In the genomic region with DNA sequence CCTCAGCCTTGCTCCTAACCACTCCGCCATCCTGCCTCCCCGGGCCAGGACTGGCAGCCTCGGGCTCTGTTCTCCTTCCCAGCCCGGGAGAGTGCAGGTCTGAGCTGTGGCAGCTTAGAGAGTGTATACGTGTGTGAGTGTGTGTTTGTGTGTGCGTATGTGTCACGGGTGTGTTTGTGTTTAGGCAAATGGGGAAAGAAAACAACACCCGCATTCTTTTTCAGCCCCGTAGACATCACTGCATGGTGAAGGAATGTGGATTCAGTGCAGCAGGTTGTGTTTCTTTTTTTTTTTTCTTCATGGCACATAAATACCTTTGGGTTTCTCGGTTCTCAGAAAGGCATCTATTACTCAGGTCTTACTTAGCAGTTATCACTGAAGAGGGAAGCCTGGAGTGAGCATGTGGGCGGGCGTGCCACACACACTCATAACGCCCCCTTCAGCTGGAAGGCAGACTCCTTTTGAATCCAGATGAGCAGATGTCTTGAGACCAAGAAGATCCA, we compare ENCODE assay signal across 10 cellular contexts. TPM values are rescaled to one million over a fixed set of nuclear protein-coding genes. Genes with fewer than 3 reads are reported as not detected.
A peak's percentile ranks its signal among the peaks of the same experiment; 100 is the strongest.
DNase-seq lines count a peak whose midpoint lies in the region; ATAC-seq and TF ChIP-seq lines count a peak whose summit lies in the region.
"Had no signal": no experiment of that assay in that cellular context is flagged by ENCODE, and none has a peak within 500 bp of the region (broad histone marks: within the 10 kb centered on the region; RNA-seq: fewer than 3 reads in every experiment).

No MANE protein-coding gene starts in this region.

- peak overlapping the region; percentile 1 for H3K4me3 Mint-ChIP-seq in chondrocyte (ENCODE audit: unreplicated experiment)
- H3K4me3 Mint-ChIP-seq in neural progenitor cell: no peak overlapping the region

- H3K36me3 ChIP-seq in neural progenitor cell (no peaks in the 10 kb centered on the region), aorta (ENCODE audit: control insufficient read depth in 1 of 2, insufficient read depth in 2 of 2, low read length in 1 of 2) (no peaks in the 10 kb centered on the region)
- H3K36me3 ChIP-seq: Peyer's patch had no signal

- no peaks in the 10 kb centered on the region for H3K9me3 ChIP-seq in neural progenitor cell (ENCODE audit: low read depth)
- H3K9me3 ChIP-seq in aorta (ENCODE audit: control insufficient read depth, low read length): no peaks in the 10 kb centered on the region
- H3K9me3 ChIP-seq: Peyer's patch had no signal

- H3K4me1 ChIP-seq in neural progenitor cell: peaks cover 33% of the 10 kb centered on the region
- H3K4me1 ChIP-seq in aorta (ENCODE audit: control insufficient read depth in 1 of 2, insufficient read depth in 2 of 2, low read length in 2 of 2): no peaks in the 10 kb centered on the region

- peaks cover 99% of the 10 kb centered on the region for H3K79me2 ChIP-seq in neural progenitor cell (ENCODE audit: low read depth)

- no peaks in the 10 kb centered on the region for H3K36me3 Mint-ChIP-seq in chondrocyte (ENCODE audit: low read depth)
- H3K36me3 Mint-ChIP-seq in neural progenitor cell: peaks cover 2% of the 10 kb centered on the region

- ATAC-seq in HG03521 (IDR thresholded peaks at IDR 0.05; ENCODE audit: unreplicated experiment): no peak
- ATAC-seq in HG02938 (IDR thresholded peaks at IDR 0.05; ENCODE audit: unreplicated experiment): no peak
- no peak for ATAC-seq in aorta (ENCODE audit: low FRiP score)

- H3K27me3 ChIP-seq in neural progenitor cell: no peaks in the 10 kb centered on the region
- no peaks in the 10 kb centered on the region for H3K27me3 ChIP-seq in aorta (ENCODE audit: control insufficient read depth in 1 of 2, insufficient read depth in 2 of 2, low read length in 1 of 2)
- H3K27me3 ChIP-seq: Peyer's patch had no signal

- no peak overlapping the region for H3K27ac ChIP-seq in neural progenitor cell
- no peak overlapping the region for H3K27ac ChIP-seq in aorta (ENCODE audit: low read depth in 1 of 2, low read length in 2 of 2)
- H3K27ac ChIP-seq: Peyer's patch had no signal

- TF ChIP-seq CTCF in chondrocyte (IDR thresholded peaks at IDR 0.05) (peak; percentile 68), neural progenitor cell (IDR thresholded peaks at IDR 0.05) (peak; percentile 18)

- WGBS in aorta, 2 donors: 22 to 24% methylated on average over 13 of the region's 13 CpGs

- H3K9me3 Mint-ChIP-seq in chondrocyte (ENCODE audit: low read depth) (no peaks in the 10 kb centered on the region), neural progenitor cell (no peaks in the 10 kb centered on the region)

- DNase-seq in ELR (ENCODE audit: low read depth) (peak; percentile 92), NCI-H226 (peak; percentile 93), chondrocyte (ENCODE audit: low spot score) (no peak), neural progenitor cell (ENCODE audit: low spot score) (peak; percentile 38), aorta (no peak), NCI-H1694 (lab: John Stamatoyannopoulos, UW) (no peak)
- DNase-seq: Peyer's patch had no signal

- peaks cover 13% of the 10 kb centered on the region for H3F3A ChIP-seq in neural progenitor cell (ENCODE audit: low read depth)

- H4K20me1 ChIP-seq in neural progenitor cell (ENCODE audit: low read depth): peaks cover 100% of the 10 kb centered on the region

- H3K4me2 ChIP-seq in neural progenitor cell: no peak overlapping the region

- H3K4me1 Mint-ChIP-seq in chondrocyte (ENCODE audit: low read depth) (peaks cover 14% of the 10 kb centered on the region), neural progenitor cell (peaks cover 62% of the 10 kb centered on the region)

- H3K4me3 ChIP-seq in neural progenitor cell: no peak overlapping the region
- no peak overlapping the region for H3K4me3 ChIP-seq in aorta (ENCODE audit: low read length in 2 of 2)
- H3K4me3 ChIP-seq: Peyer's patch had no signal

- no peaks in the 10 kb centered on the region for H3K27me3 Mint-ChIP-seq in chondrocyte (ENCODE audit: low read depth)
- peaks cover 2% of the 10 kb centered on the region for H3K27me3 Mint-ChIP-seq in neural progenitor cell (ENCODE audit: insufficient read depth, low read depth)

- intact Hi-C loops in aorta (cut with DNase I): loop anchor here in 1 of 2 donors (1.0 kb wide), 1 partner anchor 34 kb away; no protein-coding TSS in a partner anchor

- H3K27ac Mint-ChIP-seq in chondrocyte (ENCODE audit: unreplicated experiment): peak overlapping the region; percentile 95
- peak overlapping the region; percentile 91 for H3K27ac Mint-ChIP-seq in neural progenitor cell

- H3K9ac ChIP-seq in neural progenitor cell: no peak overlapping the region

- no peak overlapping the region for H2AFZ ChIP-seq in neural progenitor cell (replicated peaks)

RNA-seq across cellular contexts. Expression of a gene that starts 44.2 kb away (rescaled TPM):
- total RNA-seq in chondrocyte: 31.1 to 37.0 TPM (median 36.0 TPM) in 3 replicates
- total RNA-seq in neural progenitor cell (ENCODE audit: low replicate concordance): 9.4 and 39.6 TPM in 2 replicates
- 10 to 100 TPM in 1 of 2 donors, 1 to 10 TPM in 1; 9.0 to 18.5 TPM for total RNA-seq in aorta
- 1 to 10 TPM in 1 of 2 donors, under 1 TPM in 1; 0.88 to 1.9 TPM for polyA plus RNA-seq in aorta
- total RNA-seq: G401 had no signal

Comparison
In these comparisons a context has a peak if more than half of its experiments do, and no peak if none do; other contexts are left out.
1. DNase-seq: peak in ELR (single experiment), NCI-H226 (single experiment) and neural progenitor cell (single experiment); none in chondrocyte (single experiment), aorta (0 of 2) and NCI-H1694 (single experiment).